ENCODE assay signal across 2 cellular contexts in genomic region chr19:19056636-19057275, GRCh38.
A peak's percentile ranks its signal among the peaks of the same experiment; 100 is the strongest.
TF ChIP-seq lines count a peak whose summit lies in the region.

No MANE protein-coding gene starts in this region.

TF ChIP-seq in liver, 16 proteins besides CTCF, POLR2A, EP300 and RAD21:
- no peak for TF ChIP-seq YY1 (IDR thresholded peaks at IDR 0.05)
- peak in 1 of 2 donors; percentile 23 for TF ChIP-seq HNF4A (conservative IDR thresholded peaks at IDR 0.05)
- no peak for TF ChIP-seq ZBTB33 (IDR thresholded peaks at IDR 0.05)
- TF ChIP-seq TAF1 (conservative IDR thresholded peaks at IDR 0.05) = no peak
- peak; percentile 51 to 75 for TF ChIP-seq RXRA (IDR thresholded peaks at IDR 0.05)

TF ChIP-seq in HepG2, 621 proteins besides CTCF, POLR2A, EP300 and RAD21:
- TF ChIP-seq ZNF484 (CRISPR knock-in tag; IDR thresholded peaks at IDR 0.05; ENCODE audit: borderline replicate concordance, low read depth) (no peak), ZNF737 (CRISPR knock-in tag; IDR thresholded peaks at IDR 0.05; ENCODE audit: borderline replicate concordance) (no peak), MAFG (CRISPR knock-in tag; IDR thresholded peaks at IDR 0.05) (no peak), ZNF160 (CRISPR knock-in tag; IDR thresholded peaks at IDR 0.05) (no peak), MYNN (CRISPR knock-in tag; IDR thresholded peaks at IDR 0.05; ENCODE audit: low read depth) (no peak), ELF4 (CRISPR knock-in tag; IDR thresholded peaks at IDR 0.05; ENCODE audit: borderline replicate concordance) (no peak)
- TF ChIP-seq, protein P1, sequence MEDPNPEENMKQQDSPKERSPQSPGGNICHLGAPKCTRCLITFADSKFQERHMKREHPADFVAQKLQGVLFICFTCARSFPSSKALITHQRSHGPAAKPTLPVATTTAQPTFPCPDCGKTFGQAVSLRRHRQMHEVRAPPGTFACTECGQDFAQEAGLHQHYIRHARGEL (CRISPR knock-in tag; IDR thresholded peaks at IDR 0.05) = no peak
